8 cellular contexts compared by ENCODE assay signal in the genomic region with DNA sequence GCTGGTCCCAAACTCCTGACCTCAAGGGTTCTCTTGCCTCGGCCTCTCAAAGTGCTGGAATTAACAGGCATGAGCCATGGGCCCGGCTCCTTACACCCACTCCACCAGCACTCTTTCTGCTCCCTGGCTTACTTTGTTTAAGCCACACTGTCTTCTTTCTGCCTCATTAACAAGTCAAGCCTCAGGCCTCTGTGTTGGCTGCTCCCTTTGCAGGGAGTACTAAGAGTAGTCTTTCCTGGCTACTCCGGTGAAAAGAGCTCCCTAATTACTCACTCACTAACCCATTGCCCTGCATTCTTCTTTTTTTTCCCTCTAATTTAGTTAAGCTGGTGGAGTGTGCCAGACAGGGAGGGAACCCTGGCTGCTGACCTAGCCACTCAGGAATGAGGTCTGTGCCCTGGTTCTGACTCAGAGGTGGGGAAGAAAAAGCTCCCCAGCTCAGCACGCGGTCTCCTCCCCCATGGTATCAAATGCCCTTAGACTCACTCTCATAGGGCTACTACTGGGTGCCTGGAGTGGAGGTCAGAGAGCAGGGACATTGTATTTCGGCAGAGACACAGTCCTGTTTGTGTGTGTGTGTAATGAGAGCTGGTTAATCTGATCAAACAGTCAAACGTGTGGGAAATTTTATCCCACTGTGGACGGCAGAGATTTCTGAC. TPM values are rescaled to one million over a fixed set of nuclear protein-coding genes. Genes with fewer than 3 reads are reported as not detected.
DNase-seq lines count a peak whose midpoint lies in the region; ATAC-seq and TF ChIP-seq lines count a peak whose summit lies in the region.

No MANE protein-coding gene starts in this region.

- no peaks in the 10 kb centered on the region for H4K20me1 ChIP-seq in smooth muscle cell (ENCODE audit: low read depth)

- H3F3A ChIP-seq in smooth muscle cell (ENCODE audit: low read depth), result peaks cover 24% of the 10 kb centered on the region

- H3K27me3 ChIP-seq in iPS-18a (ENCODE audit: control insufficient read depth, insufficient read depth, low read length) (no peaks in the 10 kb centered on the region), smooth muscle cell (ENCODE audit: low read depth) (no peaks in the 10 kb centered on the region)

- H3K4me1 ChIP-seq in iPS-18a (ENCODE audit: control insufficient read depth, low read depth, low read length) (peaks cover 25% of the 10 kb centered on the region), smooth muscle cell (ENCODE audit: low read depth) (peaks cover 23% of the 10 kb centered on the region)

- H3K27ac ChIP-seq in iPS-18a (ENCODE audit: low read length) (peak overlapping the region; percentile 79), smooth muscle cell (ENCODE audit: low read depth) (peak overlapping the region; percentile 87)

- H3K4me3 ChIP-seq in iPS-18a (ENCODE audit: low read length) (no peak overlapping the region), smooth muscle cell (no peak overlapping the region)

- no peak overlapping the region for H2AFZ ChIP-seq in smooth muscle cell (ENCODE audit: low read depth)

- H3K79me2 ChIP-seq in smooth muscle cell (ENCODE audit: low read depth), result no peaks in the 10 kb centered on the region

- WGBS in smooth muscle cell (ENCODE audit: low lambda C conversion rate), result under 1% methylated on average over 8 of the region's 8 CpGs

- H3K9ac ChIP-seq in iPS-18a (ENCODE audit: low read length) (no peak overlapping the region), smooth muscle cell (ENCODE audit: low read depth) (peak overlapping the region; percentile 31)

- H3K9me3 ChIP-seq in iPS-18a (ENCODE audit: control insufficient read depth, low read depth, low read length), result no peaks in the 10 kb centered on the region
- H3K9me3 ChIP-seq in smooth muscle cell (replicated peaks; ENCODE audit: low read depth), result no peaks in the 10 kb centered on the region

- H3K36me3 ChIP-seq in iPS-18a (ENCODE audit: control insufficient read depth, low read depth, low read length) (no peaks in the 10 kb centered on the region), smooth muscle cell (ENCODE audit: low read depth) (no peaks in the 10 kb centered on the region)

- TF ChIP-seq CTCF in smooth muscle cell (IDR thresholded peaks at IDR 0.05; ENCODE audit: borderline replicate concordance, insufficient read depth, poor library complexity, severe bottlenecking), result no peak

- no peak for ATAC-seq in GM21619 (IDR thresholded peaks at IDR 0.05; ENCODE audit: unreplicated experiment)

- H3K4me2 ChIP-seq in smooth muscle cell, result peak overlapping the region; percentile 14

- peak; percentile 96 for DNase-seq in AG20443 (ENCODE audit: low spot score)
- peak; percentile 73 for DNase-seq in HuH-7.5 (ENCODE audit: low spot score)
- DNase-seq in amniotic epithelial cell (ENCODE audit: low read depth), result peak; percentile 98
- peak; percentile 26 for DNase-seq in smooth muscle cell (lab: John Stamatoyannopoulos, UW; ENCODE audit: unreplicated experiment)
- no peak for DNase-seq in stimulated activated CD8-positive, alpha-beta memory T cell treated with anti-CD3 and anti-CD28 coated beads, Interleukin-4, amount 100 ng/mL, for 48 hours
- no peak for DNase-seq in stimulated activated CD4-positive, alpha-beta T cell treated with anti-CD3 and anti-CD28 coated beads, Interleukin-4, amount 100 ng/mL, for 4 hours

RNA-seq across cellular contexts. Expression of gene GALNT6, which starts 19.8 kb away (rescaled TPM):
- total RNA-seq in smooth muscle cell, result 38.5 and 55.6 TPM in 2 replicates
- 7.8 and 31.2 TPM in 2 replicates for polyA plus RNA-seq in smooth muscle cell

RNA-seq across cellular contexts. Expression of gene CELA1, which starts 24.9 kb away (rescaled TPM):
- not detected in 2 replicates for total RNA-seq in smooth muscle cell
- polyA plus RNA-seq in smooth muscle cell, result not detected in 2 replicates

RNA-seq across cellular contexts. Expression of gene BIN2, which starts 47.5 kb away (rescaled TPM):
- not detected in 2 replicates for total RNA-seq in smooth muscle cell
- not detected in 2 replicates for polyA plus RNA-seq in smooth muscle cell

RNA-seq across cellular contexts. Expression of gene SLC4A8, which starts 53.2 kb away (rescaled TPM):
- total RNA-seq in smooth muscle cell, result 2.2 and 5.2 TPM in 2 replicates
- 1.00 and 1.3 TPM in 2 replicates for polyA plus RNA-seq in smooth muscle cell

Comparison
In these comparisons a context has a peak if more than half of its experiments do, and no peak if none do; other contexts are left out.
1. DNase-seq: peak in AG20443 (single experiment), HuH-7.5 (single experiment), amniotic epithelial cell (single experiment) and smooth muscle cell (single experiment); none in stimulated activated CD8-positive, alpha-beta memory T cell treated with anti-CD3 and anti-CD28 coated beads, Interleukin-4, amount 100 ng/mL, for 48 hours (single experiment) and stimulated activated CD4-positive, alpha-beta T cell treated with anti-CD3 and anti-CD28 coated beads, Interleukin-4, amount 100 ng/mL, for 4 hours (0 of 2).